In the genomic region with DNA sequence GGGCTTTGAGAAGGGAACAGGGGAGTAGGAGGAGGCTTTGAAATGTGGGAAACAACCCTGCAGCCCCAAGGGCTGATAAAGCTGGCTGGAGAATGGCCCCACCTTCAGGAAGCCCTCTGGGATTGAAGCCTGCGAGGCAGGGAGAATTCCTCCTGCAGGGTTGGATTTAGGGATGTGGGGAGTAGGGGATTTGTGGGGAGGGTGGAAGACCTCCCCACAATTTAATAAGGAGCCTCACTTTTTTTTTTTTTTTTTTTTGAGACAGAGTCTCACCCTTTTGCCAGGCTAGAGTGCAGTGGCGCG, we compare ENCODE assay signal across 12 cellular contexts.
A peak's percentile ranks its signal among the peaks of the same experiment; 100 is the strongest.
DNase-seq lines count a peak whose midpoint lies in the region; ATAC-seq and TF ChIP-seq lines count a peak whose summit lies in the region.
"Had no signal": no experiment of that assay in that cellular context is flagged by ENCODE, and none has a peak within 500 bp of the region (broad histone marks: within the 10 kb centered on the region; RNA-seq: fewer than 3 reads in every experiment).

No MANE protein-coding gene starts in this region.

- H3K18ac ChIP-seq in H9 (ENCODE audit: insufficient read length, low read depth, low read length) = no peak overlapping the region

- no peaks in the 10 kb centered on the region for H4K20me1 ChIP-seq in H9 (ENCODE audit: control insufficient read depth, insufficient read depth, insufficient read length)

- H3K23ac ChIP-seq in H9 (ENCODE audit: insufficient read length, low read depth, low read length) = no peak overlapping the region

- no peaks in the 10 kb centered on the region for H3K36me3 ChIP-seq in stomach
- no peaks in the 10 kb centered on the region for H3K36me3 ChIP-seq in MG63

- H3K4me3 Mint-ChIP-seq in H9 (peak overlapping the region; percentile 9 to 17; a peak in 3 of 5 replicates), brain (peak overlapping the region; percentile 30 to 66 (median 49))
- H3K4me3 Mint-ChIP-seq: activated naive CD8-positive, alpha-beta T cell treated with anti-CD3 and anti-CD28 coated beads, Interleukin-2, amount 10 ng/mL, durations not matched to agents 7 days and 5 days; CD4-positive, alpha-beta memory T cell had no signal

- H2BK20ac ChIP-seq in H9 (ENCODE audit: low read depth, low read length, poor library complexity, severe bottlenecking) = no peak overlapping the region

- H2BK120ac ChIP-seq in H9 (ENCODE audit: low read depth, low read length, poor library complexity, severe bottlenecking) = no peak overlapping the region

- H4K8ac ChIP-seq in H9 (replicated peaks; ENCODE audit: insufficient read length, low read depth, low read length) = no peak overlapping the region

- no peaks in the 10 kb centered on the region for H3K9me3 Mint-ChIP-seq in H9
- H3K9me3 Mint-ChIP-seq in brain = peaks cover 0 to 23% (median 2%) of the 10 kb centered on the region in 5 experiments
- H3K9me3 Mint-ChIP-seq: activated naive CD8-positive, alpha-beta T cell treated with anti-CD3 and anti-CD28 coated beads, Interleukin-2, amount 10 ng/mL, durations not matched to agents 7 days and 5 days; CD4-positive, alpha-beta memory T cell had no signal

- H4K91ac ChIP-seq in H9 (ENCODE audit: insufficient read length, low read depth, low read length) = no peak overlapping the region

- H3K36me3 Mint-ChIP-seq in H9 (ENCODE audit: insufficient read depth in 1 of 3, low read depth in 3 of 3) (no peaks in the 10 kb centered on the region), brain (no peaks in the 10 kb centered on the region)
- H3K36me3 Mint-ChIP-seq: activated naive CD8-positive, alpha-beta T cell treated with anti-CD3 and anti-CD28 coated beads, Interleukin-2, amount 10 ng/mL, durations not matched to agents 7 days and 5 days; CD4-positive, alpha-beta memory T cell had no signal

- H3K23me2 ChIP-seq in H9 (ENCODE audit: insufficient read length, low read depth, low read length, poor library complexity, severe bottlenecking) = no peaks in the 10 kb centered on the region

- WGBS in H9 (ENCODE audit: extremely low coverage, insufficient read length, low lambda C conversion rate) = no CpG with 5 or more reads among the region's 3 CpGs
- 56 to 84% (median 78%) methylated on average over 3 of the region's 3 CpGs for WGBS in stomach, 5 donors

- H2BK15ac ChIP-seq in H9 (ENCODE audit: low read depth, low read length) = no peak overlapping the region

- TF ChIP-seq CTCF in H9 (conservative IDR thresholded peaks at IDR 0.05) (peak; percentile 51; the same call in 2 of the 3 replicates), brain (conservative IDR thresholded peaks at IDR 0.05) (no peak), stomach (IDR thresholded peaks at IDR 0.05) (no peak)

- no peaks in the 10 kb centered on the region for H3K79me1 ChIP-seq in H9 (ENCODE audit: insufficient read depth, low read depth, low read length, poor library complexity, severe bottlenecking)

- H3K27ac Mint-ChIP-seq in H9 (peak overlapping the region; percentile 66 to 91 (median 91)), brain (peak overlapping the region; percentile 80 to 97 (median 94))
- H3K27ac Mint-ChIP-seq: activated naive CD8-positive, alpha-beta T cell treated with anti-CD3 and anti-CD28 coated beads, Interleukin-2, amount 10 ng/mL, durations not matched to agents 7 days and 5 days had no signal

- no peak for ATAC-seq in HG02885 (IDR thresholded peaks at IDR 0.05; ENCODE audit: poor library complexity, unreplicated experiment)

- H3K9me3 ChIP-seq in H9 (ENCODE audit: control insufficient read depth, low read depth, low read length) (no peaks in the 10 kb centered on the region), stomach (no peaks in the 10 kb centered on the region), MG63 (no peaks in the 10 kb centered on the region)
- H3K9me3 ChIP-seq: mucosa of descending colon had no signal

- H3K4ac ChIP-seq in H9 (ENCODE audit: low read depth, low read length) = no peak overlapping the region

- 0 out of 2 replicates have a peak, but pooled peaks cover 2% of the 10 kb centered on the region for H3K4me1 ChIP-seq in H9 (ENCODE audit: insufficient read depth, low read length)
- H3K4me1 ChIP-seq in stomach = peaks cover 17 to 35% (median 24%) of the 10 kb centered on the region in 4 donors

- peaks cover 2% of the 10 kb centered on the region; the same call in 1 of the 2 replicates for H3K27me3 Mint-ChIP-seq in H9 (ENCODE audit: low read depth)
- H3K27me3 Mint-ChIP-seq in brain = peaks cover 6% of the 10 kb centered on the region

- intact Hi-C loops in stomach (cut with DNase I; ENCODE audit: low total_unique reads) = no loop called here

- no peak overlapping the region for H3K4me3 ChIP-seq in stomach
- no peak overlapping the region for H3K4me3 ChIP-seq in MG63
- H3K4me3 ChIP-seq: mucosa of descending colon had no signal

- no peak overlapping the region for H2AFZ ChIP-seq in H9 (ENCODE audit: low read length)

- no peak overlapping the region for H4K5ac ChIP-seq in H9 (ENCODE audit: insufficient read length, low read depth, low read length)

- H2BK5ac ChIP-seq in H9 (ENCODE audit: insufficient read length, low read length) = no peak overlapping the region

- no peak for TF ChIP-seq POLR2A in stomach (IDR thresholded peaks at IDR 0.05)

- no peaks in the 10 kb centered on the region for H3K79me2 ChIP-seq in H9 (ENCODE audit: insufficient read depth, low read length)

- H3K56ac ChIP-seq in H9 (ENCODE audit: insufficient read length, low read depth, low read length) = no peak overlapping the region

- no peak overlapping the region for H2BK12ac ChIP-seq in H9 (ENCODE audit: insufficient read length, low read depth, low read length)

- H3K4me1 Mint-ChIP-seq in H9 (peaks cover 29% of the 10 kb centered on the region in 2 experiments), brain (peaks cover 53% of the 10 kb centered on the region)
- H3K4me1 Mint-ChIP-seq: CD4-positive, alpha-beta memory T cell had no signal

- no peak for TF ChIP-seq EP300 in stomach (IDR thresholded peaks at IDR 0.05)

- H3K27ac ChIP-seq in H9 (ENCODE audit: insufficient read length, low read depth, low read length) (no peak overlapping the region), stomach (peak overlapping the region in 4 of 5 donors; percentile 81 to 87 (median 84))

- H3K27me3 ChIP-seq in H9 (ENCODE audit: insufficient read depth, low read length) (no peaks in the 10 kb centered on the region), stomach (no peaks in the 10 kb centered on the region), MG63 (no peaks in the 10 kb centered on the region)

- H3T11ph ChIP-seq in H9 (ENCODE audit: low read length) = no peak overlapping the region

- no peak overlapping the region for H2AK5ac ChIP-seq in H9 (ENCODE audit: insufficient read length, low read length)

- H3K14ac ChIP-seq in H9 (ENCODE audit: insufficient read depth, low read length) = no peak overlapping the region; the same call in 1 of the 2 replicates

- peak overlapping the region; percentile 38 for H3K4me2 ChIP-seq in H9 (ENCODE audit: insufficient read depth, insufficient read length, low read length)

- H3K9ac ChIP-seq in H9 (ENCODE audit: extremely low read depth, insufficient read length, low read length) = no peak overlapping the region

- DNase-seq in H9 (no peak), iPS-NIHi7 (ENCODE audit: extremely low spot score) (peak; percentile 80), stomach (no peak), mesenteric fat pad (ENCODE audit: low spot score) (no peak), MG63 (no peak), retina (no peak)
- DNase-seq: activated naive CD8-positive, alpha-beta T cell treated with anti-CD3 and anti-CD28 coated beads, Interleukin-2, amount 10 ng/mL, durations not matched to agents 7 days and 5 days; CD4-positive, alpha-beta memory T cell; effector CD8-positive, alpha-beta T cell had no signal
